11 cellular contexts compared by ENCODE assay signal in genomic region chr17:17826340-17826708, GRCh38. TPM values are rescaled to one million over a fixed set of nuclear protein-coding genes. Genes with fewer than 3 reads are reported as not detected.
A peak's percentile ranks its signal among the peaks of the same experiment; 100 is the strongest.
DNase-seq lines count a peak whose midpoint lies in the region; ATAC-seq and TF ChIP-seq lines count a peak whose summit lies in the region.
"Had no signal": no experiment of that assay in that cellular context is flagged by ENCODE, and none has a peak within 500 bp of the region (broad histone marks: within the 10 kb centered on the region; RNA-seq: fewer than 3 reads in every experiment).

No MANE protein-coding gene starts in this region.

- no peak for DNase-seq in CD4-positive, alpha-beta memory T cell
- DNase-seq in OCI-LY7 (ENCODE audit: low spot score) (no peak), prostate gland (ENCODE audit: low spot score) (no peak), NCI-H2227 (lab: John Stamatoyannopoulos, UW; ENCODE audit: unreplicated experiment) (no peak), kidney glomerular epithelial cell (lab: John Stamatoyannopoulos, UW) (no peak), NCI-H1930 (lab: John Stamatoyannopoulos, UW) (no peak)
- DNase-seq in central memory CD8-positive, alpha-beta T cell (ENCODE audit: low spot score in 2 of 2), result no peak
- DNase-seq: NCI-H1694, RPMI8226, upper lobe of right lung had no signal

- peak overlapping the region; percentile 45; the same call in 1 of the 2 replicates for H3K4me2 ChIP-seq in OCI-LY7 (ENCODE audit: low read length)

- WGBS in prostate gland, result 88% methylated on average over 2 of the region's 2 CpGs

- peak overlapping the region; percentile 80 to 96 (median 90) for H3K27ac Mint-ChIP-seq in CD4-positive, alpha-beta memory T cell
- H3K27ac Mint-ChIP-seq in central memory CD8-positive, alpha-beta T cell (ENCODE audit: low read depth), result peak overlapping the region; percentile 91

- peaks cover 34 to 80% (median 61%) of the 10 kb centered on the region in 4 donors for H3K4me1 Mint-ChIP-seq in CD4-positive, alpha-beta memory T cell
- H3K4me1 Mint-ChIP-seq in central memory CD8-positive, alpha-beta T cell, result peaks cover 48% of the 10 kb centered on the region

- H3K9me3 Mint-ChIP-seq in CD4-positive, alpha-beta memory T cell, result peaks cover 0 to 1% (median 0%) of the 10 kb centered on the region in 8 donors
- no peaks in the 10 kb centered on the region for H3K9me3 Mint-ChIP-seq in central memory CD8-positive, alpha-beta T cell

- no peak for TF ChIP-seq POLR2A in prostate gland (IDR thresholded peaks at IDR 0.05)

- TF ChIP-seq CTCF in OCI-LY7 (conservative IDR thresholded peaks at IDR 0.05; ENCODE audit: low read length) (no peak), prostate gland (IDR thresholded peaks at IDR 0.05) (no peak)

- peaks cover 0 to 4% of the 10 kb centered on the region in 2 donors for H3K36me3 Mint-ChIP-seq in CD4-positive, alpha-beta memory T cell
- peaks cover 30% of the 10 kb centered on the region for H3K36me3 Mint-ChIP-seq in central memory CD8-positive, alpha-beta T cell (ENCODE audit: insufficient read depth)

- no peaks in the 10 kb centered on the region for H3K27me3 ChIP-seq in CD4-positive, alpha-beta memory T cell (ENCODE audit: insufficient read depth, low read length)
- no peaks in the 10 kb centered on the region for H3K27me3 ChIP-seq in prostate gland (replicated peaks; ENCODE audit: insufficient read depth)
- H3K27me3 ChIP-seq: upper lobe of right lung had no signal

- intact Hi-C loops in CD4-positive, alpha-beta memory T cell (cut with micrococcal nuclease), result no loop called here
- intact Hi-C loops in OCI-LY7 (cut with micrococcal nuclease; ENCODE audit: unreplicated experiment) (no loop called here), prostate gland (cut with DNase I) (no loop called here)

- H3K79me2 ChIP-seq in OCI-LY7 (ENCODE audit: insufficient read depth, low read depth, low read length), result peaks cover 47% of the 10 kb centered on the region

- H3K4me3 ChIP-seq in CD4-positive, alpha-beta memory T cell (ENCODE audit: low read length in 2 of 2), result no peak overlapping the region
- H3K4me3 ChIP-seq in OCI-LY7 (ENCODE audit: low read depth, low read length, poor library complexity, severe bottlenecking) (no peak overlapping the region), prostate gland (no peak overlapping the region)
- H3K4me3 ChIP-seq: upper lobe of right lung had no signal

- H3K9me2 ChIP-seq in OCI-LY7 (ENCODE audit: insufficient read depth, low read length), result no peaks in the 10 kb centered on the region

- BruUV-seq in OCI-LY7 (replicated peaks; lab: Mats Ljungman, UMichigan), result no TSS peak

- no peak for ATAC-seq in central memory CD8-positive, alpha-beta T cell (replicated peaks; ENCODE audit: extremely low read depth, poor library complexity, severe bottlenecking)
- no peak for ATAC-seq in HG02763 (IDR thresholded peaks at IDR 0.05; ENCODE audit: unreplicated experiment)
- ATAC-seq: upper lobe of right lung had no signal

- H3K4me3 Mint-ChIP-seq in CD4-positive, alpha-beta memory T cell, result peak overlapping the region in 7 of 8 donors; percentile 17 to 92 (median 61)
- peak overlapping the region; percentile 71 for H3K4me3 Mint-ChIP-seq in central memory CD8-positive, alpha-beta T cell

- peaks cover 68% of the 10 kb centered on the region for H3K4me1 ChIP-seq in CD4-positive, alpha-beta memory T cell (ENCODE audit: insufficient read depth, low read length)
- H3K4me1 ChIP-seq in OCI-LY7 (ENCODE audit: insufficient read depth, low read length, poor library complexity, severe bottlenecking), result peaks cover 90% of the 10 kb centered on the region
- H3K4me1 ChIP-seq in prostate gland (replicated peaks), result peaks cover 38% of the 10 kb centered on the region

- H3K36me3 ChIP-seq in CD4-positive, alpha-beta memory T cell (ENCODE audit: insufficient read depth, low read length), result no peaks in the 10 kb centered on the region
- H3K36me3 ChIP-seq in OCI-LY7 (ENCODE audit: insufficient read depth, low read length) (peaks cover 29% of the 10 kb centered on the region; the same call in 1 of the 2 replicates), prostate gland (no peaks in the 10 kb centered on the region)
- H3K36me3 ChIP-seq: upper lobe of right lung had no signal

- CTCF ChIA-PET in CD4-positive, alpha-beta memory T cell (lab: Charles Lee; ENCODE audit: partially characterized antibody), result interaction anchor here (1.2 to 2.6 kb wide), 3 partner anchors 10 to 27 kb away, joined by 3 to 12 read pairs (median 6); partner anchors contain the start of gene SREBF1
- CTCF ChIA-PET in OCI-LY7 (lab: Charles Lee; ENCODE audit: unreplicated experiment), result no interaction called here

- peaks cover 16% of the 10 kb centered on the region; the same call in 1 of the 2 replicates for H4K20me1 ChIP-seq in OCI-LY7 (ENCODE audit: insufficient read depth, low read length)

- no peaks in the 10 kb centered on the region for H3K27me3 Mint-ChIP-seq in CD4-positive, alpha-beta memory T cell
- H3K27me3 Mint-ChIP-seq in central memory CD8-positive, alpha-beta T cell, result no peaks in the 10 kb centered on the region

- H3K27ac ChIP-seq in CD4-positive, alpha-beta memory T cell (ENCODE audit: low read depth, low read length), result no peak overlapping the region
- peak overlapping the region; percentile 67 for H3K27ac ChIP-seq in OCI-LY7 (ENCODE audit: low read depth, low read length, poor library complexity, severe bottlenecking)
- H3K27ac ChIP-seq in prostate gland, result peak overlapping the region; percentile 94

- POLR2A ChIA-PET in CD4-positive, alpha-beta memory T cell (lab: Charles Lee; ENCODE audit: partially characterized antibody), result interaction anchor here (1.0 to 9.2 kb wide), 3 partner anchors 11 to 146 kb away, joined by 3 to 79 read pairs (median 4); partner anchors contain the start of genes DRC3, SREBF1 and TOM1L2
- POLR2A ChIA-PET in OCI-LY7 (lab: Charles Lee), result interaction anchor here (0.6 to 3.0 kb wide), 3 partner anchors 10 to 136 kb away, joined by 4 to 10 read pairs (median 4); partner anchors contain the start of gene SREBF1

- H3K9me3 ChIP-seq in CD4-positive, alpha-beta memory T cell (ENCODE audit: control insufficient read depth in 1 of 2, low read length in 2 of 2), result no peaks in the 10 kb centered on the region
- no peaks in the 10 kb centered on the region for H3K9me3 ChIP-seq in OCI-LY7 (ENCODE audit: low read length)
- no peaks in the 10 kb centered on the region for H3K9me3 ChIP-seq in prostate gland
- H3K9me3 ChIP-seq: upper lobe of right lung had no signal

- no peak overlapping the region for H2AFZ ChIP-seq in OCI-LY7 (ENCODE audit: low read length)

RNA-seq across cellular contexts. Expression of gene SREBF1, which starts 10.5 kb away (rescaled TPM):
- total RNA-seq in CD4-positive, alpha-beta memory T cell, result 10 to 100 TPM in 1 of 2 experiments, 1 to 10 TPM in 1; 10.0 to 11.7 TPM
- 10 to 100 TPM in 1 of 2 donors, 1 to 10 TPM in 1; 5.0 to 15.5 TPM for polyA plus RNA-seq in CD4-positive, alpha-beta memory T cell
- total RNA-seq in OCI-LY7 (2014; rRNA removed; shearing (Covaris generic)), result 48.4 and 70.4 TPM in 2 replicates
- total RNA-seq in OCI-LY7 (2022) (187 and 213 TPM in 2 replicates), prostate gland (100 to 1,000 TPM; 134 to 299 TPM)
